In the genomic region with DNA sequence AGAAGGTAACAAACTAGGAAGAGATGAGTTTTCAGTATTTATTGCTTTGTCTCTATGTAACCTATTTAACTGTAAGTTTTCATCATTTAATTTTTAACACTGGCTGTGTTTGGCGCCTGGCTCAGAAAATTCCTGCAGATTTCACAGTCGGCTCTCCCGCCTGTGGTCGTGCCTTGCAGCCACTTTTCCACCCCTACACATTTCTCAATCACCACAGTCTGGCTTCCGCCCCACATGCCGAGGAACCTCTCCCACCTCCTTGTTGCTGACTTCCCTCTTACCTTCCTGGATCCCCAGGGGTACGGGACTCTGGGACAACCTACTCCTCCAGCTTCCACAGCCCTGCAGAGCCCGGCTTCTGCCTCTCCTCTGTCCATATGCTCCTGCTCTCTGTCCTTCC, we compare ENCODE assay signal across 10 cellular contexts. TPM values are rescaled to one million over a fixed set of nuclear protein-coding genes. Genes with fewer than 3 reads are reported as not detected.
A peak's percentile ranks its signal among the peaks of the same experiment; 100 is the strongest.
DNase-seq lines count a peak whose midpoint lies in the region; ATAC-seq, FAIRE-seq and TF ChIP-seq lines count a peak whose summit lies in the region.
"Had no signal": no experiment of that assay in that cellular context is flagged by ENCODE, and none has a peak within 500 bp of the region (broad histone marks: within the 10 kb centered on the region; RNA-seq: fewer than 3 reads in every experiment).

No MANE protein-coding gene starts in this region.

- H2BK5ac ChIP-seq in H1 (ENCODE audit: low read depth, low read length), result no peak overlapping the region

- 0 out of 2 replicates have a peak overlapping the region, but pooled peaks have one; percentile 31 for H2BK15ac ChIP-seq in H1 (ENCODE audit: low read length)

- no peak overlapping the region for H4K91ac ChIP-seq in H1 (replicated peaks; ENCODE audit: insufficient read length, low read length)

- H3K27me3 ChIP-seq in H1 (replicated peaks in 1 of 4; ENCODE audit: control insufficient read depth in 3 of 4, extremely low read depth in 1 of 4, insufficient read depth in 3 of 4, low read length in 3 of 4) (no peaks in the 10 kb centered on the region), thymus (ENCODE audit: control insufficient read depth, insufficient read depth) (no peaks in the 10 kb centered on the region)

- H3K9me3 Mint-ChIP-seq in activated naive CD4-positive, alpha-beta T cell treated with anti-CD3 and anti-CD28 coated beads, Interleukin-2, amount 10 ng/mL, durations not matched to agents 7 days and 5 days, result no peaks in the 10 kb centered on the region
- H3K9me3 Mint-ChIP-seq in activated CD4-positive, alpha-beta memory T cell treated with anti-CD3 and anti-CD28 coated beads for 36 hours, result no peaks in the 10 kb centered on the region
- peaks cover 0 to 1% of the 10 kb centered on the region in 2 donors for H3K9me3 Mint-ChIP-seq in stimulated activated naive B cell treated with anti-CD40 and anti-IgM and Interleukin-4, amounts not matched to agents 10 μg/mL and 1 μg/mL and 100 μg/mL, for 72 hours

- no peak overlapping the region for H3K27ac ChIP-seq in H1 (ENCODE audit: low read depth, low read length)
- H3K27ac ChIP-seq in thymus (ENCODE audit: low read depth), result peak overlapping the region; percentile 91
- H3K27ac ChIP-seq: GM23248 had no signal

- intact Hi-C loops in activated CD4-positive, alpha-beta memory T cell treated with anti-CD3 and anti-CD28 coated beads for 36 hours (cut with micrococcal nuclease), result no loop called here

- no peak overlapping the region for H3K23ac ChIP-seq in H1 (ENCODE audit: insufficient read length)

- peak overlapping the region; percentile 86 for H3K4me3 Mint-ChIP-seq in activated naive CD4-positive, alpha-beta T cell treated with anti-CD3 and anti-CD28 coated beads, Interleukin-2, amount 10 ng/mL, durations not matched to agents 7 days and 5 days
- peak overlapping the region; percentile 92 for H3K4me3 Mint-ChIP-seq in activated CD4-positive, alpha-beta memory T cell treated with anti-CD3 and anti-CD28 coated beads for 36 hours
- no peak overlapping the region for H3K4me3 Mint-ChIP-seq in stimulated activated naive B cell treated with anti-CD40 and anti-IgM and Interleukin-4, amounts not matched to agents 10 μg/mL and 1 μg/mL and 100 μg/mL, for 72 hours

- H4K20me1 ChIP-seq in H1 (replicated peaks in 1 of 2; ENCODE audit: control insufficient read depth in 1 of 2, insufficient read depth in 2 of 2, low read length in 2 of 2), result no peaks in the 10 kb centered on the region

- peaks cover 64% of the 10 kb centered on the region for H3K4me1 Mint-ChIP-seq in activated naive CD4-positive, alpha-beta T cell treated with anti-CD3 and anti-CD28 coated beads, Interleukin-2, amount 10 ng/mL, durations not matched to agents 7 days and 5 days
- H3K4me1 Mint-ChIP-seq in activated CD4-positive, alpha-beta memory T cell treated with anti-CD3 and anti-CD28 coated beads for 36 hours (ENCODE audit: low read depth), result peaks cover 62% of the 10 kb centered on the region
- peaks cover 17 to 24% of the 10 kb centered on the region in 2 donors for H3K4me1 Mint-ChIP-seq in stimulated activated naive B cell treated with anti-CD40 and anti-IgM and Interleukin-4, amounts not matched to agents 10 μg/mL and 1 μg/mL and 100 μg/mL, for 72 hours

- H2BK12ac ChIP-seq in H1 (ENCODE audit: low read depth, low read length), result no peak overlapping the region

- 90% methylated on average over 8 of the region's 8 CpGs; no CpG with 5 or more reads in 1 of the 2 experiments for WGBS in H1 (ENCODE audit: extremely low coverage in 1 of 2, insufficient coverage in 1 of 2, insufficient read length in 1 of 2, insufficient replicate concordance in 2 of 2, low coverage in 1 of 2, low lambda C conversion rate in 2 of 2, missing lambda C conversion rate in 1 of 2), 2 experiments
- WGBS in thymus, result 94% methylated on average over 8 of the region's 8 CpGs

- no peak for TF ChIP-seq CTCF in H1 (IDR thresholded peaks at IDR 0.05; ENCODE audit: control extremely low read depth in 1 of 3, insufficient read depth in 1 of 3, low read depth in 1 of 3, low read length in 3 of 3)

- CTCF ChIA-PET in activated naive CD4-positive, alpha-beta T cell treated with anti-CD3 and anti-CD28 coated beads, Interleukin-2, amount 10 ng/mL, durations not matched to agents 7 days and 5 days (lab: Charles Lee), result interaction anchor here (5.6 kb wide), 1 partner anchor 42 kb away, joined by 38 read pairs; a partner anchor contains a TSS
- CTCF ChIA-PET in activated CD4-positive, alpha-beta memory T cell treated with anti-CD3 and anti-CD28 coated beads for 36 hours (lab: Charles Lee), result interaction anchor here (1.1 to 3.1 kb wide), 3 partner anchors 15 to 123 kb away, joined by 3 to 16 read pairs (median 8); no protein-coding TSS in a partner anchor
- CTCF ChIA-PET in H1 (lab: Charles Lee; ENCODE audit: partially characterized antibody), result interaction anchor here (0.7 to 1.0 kb wide), 2 partner anchors 23 to 45 kb away, joined by 3 read pairs; no protein-coding TSS in a partner anchor

- H2AFZ ChIP-seq in H1 (ENCODE audit: low read length), result peak overlapping the region; percentile 87; the same call in 1 of the 2 replicates
- H2AFZ ChIP-seq: GM23248 had no signal

- H4K5ac ChIP-seq in H1 (ENCODE audit: insufficient read length, low read depth, low read length), result no peak overlapping the region

- TF ChIP-seq POLR2A in H1 (IDR thresholded peaks at IDR 0.05; ENCODE audit: control extremely low read depth in 1 of 2, low read depth in 2 of 2, low read length in 2 of 2), result no peak

- FAIRE-seq in H1 (lab: Jason Lieb, UNC) (no peak), RCC 7860 (lab: Jason Lieb, UNC) (no peak)

- no peak overlapping the region for H3K4me2 ChIP-seq in H1 (ENCODE audit: insufficient read depth in 1 of 2, low read depth in 2 of 2, low read length in 2 of 2)

- H2BK120ac ChIP-seq in H1 (replicated peaks; ENCODE audit: low read depth, low read length), result no peak overlapping the region

- ATAC-seq in stimulated activated naive B cell treated with anti-CD40 and anti-IgM and Interleukin-4, amounts not matched to agents 10 μg/mL and 1 μg/mL and 100 μg/mL, for 72 hours (replicated peaks), result no peak
- no peak for ATAC-seq in HG03342 (IDR thresholded peaks at IDR 0.05; ENCODE audit: unreplicated experiment)
- ATAC-seq: esophagus mucosa had no signal

- H2AK5ac ChIP-seq in H1 (ENCODE audit: low read depth, low read length), result no peak overlapping the region

- no peaks in the 10 kb centered on the region for H3K79me2 ChIP-seq in H1 (ENCODE audit: control insufficient read depth in 1 of 2, insufficient read depth in 2 of 2, low read length in 2 of 2)

- H2BK20ac ChIP-seq in H1 (ENCODE audit: low read length), result no peak overlapping the region

- H3K36me3 ChIP-seq in H1 (ENCODE audit: control insufficient read depth in 2 of 4, insufficient read depth in 4 of 4, low read length in 3 of 4) (no peaks in the 10 kb centered on the region), thymus (ENCODE audit: control insufficient read depth, insufficient read depth) (no peaks in the 10 kb centered on the region)

- peaks cover 3 to 9% (median 5%) of the 10 kb centered on the region in 4 experiments; a peak in 5 of 7 replicates for H3K4me1 ChIP-seq in H1 (replicated peaks in 1 of 4; ENCODE audit: control insufficient read depth in 3 of 4, insufficient read depth in 4 of 4, low read length in 3 of 4)
- H3K4me1 ChIP-seq in thymus (ENCODE audit: control insufficient read depth, insufficient read depth, low read length), result peaks cover 23% of the 10 kb centered on the region

- H3K56ac ChIP-seq in H1 (replicated peaks; ENCODE audit: insufficient read length, low read depth, low read length), result no peak overlapping the region

- no peak for DNase-seq in activated naive CD4-positive, alpha-beta T cell treated with anti-CD3 and anti-CD28 coated beads, Interleukin-2, amount 10 ng/mL, durations not matched to agents 7 days and 5 days
- no peak for DNase-seq in activated naive CD4-positive, alpha-beta T cell treated with anti-CD3 and anti-CD28 coated beads, Interleukin-2, amount 50 U/mL, for 16 hours
- no peak for DNase-seq in activated CD4-positive, alpha-beta memory T cell treated with anti-CD3 and anti-CD28 coated beads for 36 hours
- no peak for DNase-seq in H1 (ENCODE audit: low read depth in 1 of 2, low spot score in 2 of 2)
- no peak for DNase-seq in RCC 7860 (ENCODE audit: low spot score)
- no peak for DNase-seq in stimulated activated naive B cell treated with anti-CD40 and anti-IgM and Interleukin-4, amounts not matched to agents 10 μg/mL and 1 μg/mL and 100 μg/mL, for 72 hours
- DNase-seq: GM23248 had no signal

- TF ChIP-seq RAD21 in H1 (IDR thresholded peaks at IDR 0.05 in 1 of 2, conservative IDR thresholded peaks at IDR 0.05 in 1 of 2; ENCODE audit: low read depth in 2 of 2, low read length in 2 of 2), result no peak

- peak overlapping the region; percentile 20 for H4K8ac ChIP-seq in H1 (ENCODE audit: extremely low read depth, insufficient read depth, low read length)

- no peaks in the 10 kb centered on the region for H3K79me1 ChIP-seq in H1 (ENCODE audit: low read depth, low read length)

- no peak overlapping the region for H3K4ac ChIP-seq in H1 (replicated peaks; ENCODE audit: insufficient read length, low read depth, low read length)

- TF ChIP-seq EP300 in H1 (IDR thresholded peaks at IDR 0.05; ENCODE audit: borderline replicate concordance in 1 of 2, low read depth in 2 of 2, low read length in 2 of 2), result no peak

- H3K9me3 ChIP-seq in H1 (ENCODE audit: insufficient read depth in 2 of 2, low read depth in 1 of 2, low read length in 1 of 2) (0 out of 4 replicates have a peak, but pooled peaks cover 0 to 1% of the 10 kb centered on the region in 2 experiments), thymus (ENCODE audit: control insufficient read depth) (no peaks in the 10 kb centered on the region)

- H3K27ac Mint-ChIP-seq in activated naive CD4-positive, alpha-beta T cell treated with anti-CD3 and anti-CD28 coated beads, Interleukin-2, amount 10 ng/mL, durations not matched to agents 7 days and 5 days, result peak overlapping the region; percentile 99
- peak overlapping the region; percentile 95 for H3K27ac Mint-ChIP-seq in activated CD4-positive, alpha-beta memory T cell treated with anti-CD3 and anti-CD28 coated beads for 36 hours
- H3K27ac Mint-ChIP-seq in stimulated activated naive B cell treated with anti-CD40 and anti-IgM and Interleukin-4, amounts not matched to agents 10 μg/mL and 1 μg/mL and 100 μg/mL, for 72 hours, result no peak overlapping the region

- H3K4me3 ChIP-seq in H1 (ENCODE audit: extremely low read depth in 1 of 4, insufficient read depth in 2 of 4, low read depth in 3 of 4, low read length in 4 of 4), result no peak overlapping the region
- H3K4me3 ChIP-seq in thymus (ENCODE audit: low read length), result no peak overlapping the region
- H3K4me3 ChIP-seq: GM23248 had no signal

- POLR2A ChIA-PET in activated CD4-positive, alpha-beta memory T cell treated with anti-CD3 and anti-CD28 coated beads for 36 hours (lab: Charles Lee), result interaction anchor here (0.6 to 3.7 kb wide), 3 partner anchors 25 to 55 kb away, joined by 3 to 28 read pairs (median 3); a partner anchor contains a TSS
- POLR2A ChIA-PET in H1 (lab: Charles Lee; ENCODE audit: partially characterized antibody), result interaction anchor here (1.9 kb wide), 1 partner anchor 15 kb away, joined by 4 read pairs; no protein-coding TSS in a partner anchor

- no peaks in the 10 kb centered on the region for H3K23me2 ChIP-seq in H1 (ENCODE audit: low read depth, low read length)

- no peaks in the 10 kb centered on the region for H3K27me3 Mint-ChIP-seq in activated naive CD4-positive, alpha-beta T cell treated with anti-CD3 and anti-CD28 coated beads, Interleukin-2, amount 10 ng/mL, durations not matched to agents 7 days and 5 days
- H3K27me3 Mint-ChIP-seq in activated CD4-positive, alpha-beta memory T cell treated with anti-CD3 and anti-CD28 coated beads for 36 hours, result no peaks in the 10 kb centered on the region
- H3K27me3 Mint-ChIP-seq in stimulated activated naive B cell treated with anti-CD40 and anti-IgM and Interleukin-4, amounts not matched to agents 10 μg/mL and 1 μg/mL and 100 μg/mL, for 72 hours, result peaks cover 48 to 61% of the 10 kb centered on the region in 2 donors

- peaks cover 10% of the 10 kb centered on the region for H3K36me3 Mint-ChIP-seq in activated naive CD4-positive, alpha-beta T cell treated with anti-CD3 and anti-CD28 coated beads, Interleukin-2, amount 10 ng/mL, durations not matched to agents 7 days and 5 days
- peaks cover 3% of the 10 kb centered on the region for H3K36me3 Mint-ChIP-seq in activated CD4-positive, alpha-beta memory T cell treated with anti-CD3 and anti-CD28 coated beads for 36 hours
- H3K36me3 Mint-ChIP-seq in stimulated activated naive B cell treated with anti-CD40 and anti-IgM and Interleukin-4, amounts not matched to agents 10 μg/mL and 1 μg/mL and 100 μg/mL, for 72 hours, result peaks cover 0 to 4% of the 10 kb centered on the region in 2 donors

- H3K18ac ChIP-seq in H1 (ENCODE audit: extremely low read depth, low read length), result no peak overlapping the region

- H3K14ac ChIP-seq in H1 (ENCODE audit: insufficient read length), result no peak overlapping the region

- no peak overlapping the region for H3K9ac ChIP-seq in H1 (replicated peaks in 1 of 4; ENCODE audit: extremely low read depth in 1 of 4, low read depth in 3 of 4, low read length in 3 of 4)
- H3K9ac ChIP-seq: GM23248 had no signal

RNA-seq across cellular contexts. Expression of a gene that starts 41.6 kb away (rescaled TPM):
- 10 to 100 TPM; 71.9 to 76.7 TPM for total RNA-seq in activated CD4-positive, alpha-beta memory T cell treated with anti-CD3 and anti-CD28 coated beads for 36 hours
- 7.3 and 7.7 TPM in 2 replicates for total RNA-seq in H1 (2021; fragmentation: NEBNext Ultra II Directional; extraction: Animal tissue kit (Norgen Biotek cat#: 25700))
- polyA plus RNA-seq in H1 (2011; rRNA removed) (0.88 and 1.4 TPM in 2 replicates), thymus (24.4 TPM)
- polyA plus RNA-seq in H1 (2011; cell fraction: cytosol; rRNA removed), result 1.1 TPM
- 0.77 TPM for polyA plus RNA-seq in H1 (2011; cell fraction: nucleus; rRNA removed)
- 2.2 to 4.4 TPM (median 2.8 TPM) in 4 replicates for polyA plus RNA-seq in H1 (2012, experiment 1 of 2)
- 0.76 TPM for polyA plus RNA-seq in H1 (2012, experiment 2 of 2)
- polyA plus RNA-seq in H1 (2013, experiment 1 of 2), result 2.2 TPM
- 2.3 TPM for polyA plus RNA-seq in H1 (2013, experiment 2 of 2)
- 2.8 and 3.1 TPM in 2 replicates for polyA minus RNA-seq in H1 (2011; rRNA and poly(A)+ RNA removed)
- polyA minus RNA-seq in H1 (2011; cell fraction: cytosol; rRNA and poly(A)+ RNA removed), result 0.95 TPM
- 4.7 TPM for polyA minus RNA-seq in H1 (2011; cell fraction: nucleus; rRNA and poly(A)+ RNA removed)
- polyA plus RNA-seq: GM23248 had no signal

Comparison
In these comparisons a context has a peak if more than half of its experiments do, and no peak if none do; other contexts are left out.
1. H3K4me3 Mint-ChIP-seq: peak in activated naive CD4-positive, alpha-beta T cell treated with anti-CD3 and anti-CD28 coated beads, Interleukin-2, amount 10 ng/mL, durations not matched to agents 7 days and 5 days (single experiment) and activated CD4-positive, alpha-beta memory T cell treated with anti-CD3 and anti-CD28 coated beads for 36 hours (single experiment); none in stimulated activated naive B cell treated with anti-CD40 and anti-IgM and Interleukin-4, amounts not matched to agents 10 μg/mL and 1 μg/mL and 100 μg/mL, for 72 hours (0 of 2).